In genomic region chr22:40803292-40803691, GRCh38 we compare ENCODE assay signal across 25 cellular contexts. TPM values are rescaled to one million over a fixed set of nuclear protein-coding genes. Genes with fewer than 3 reads are reported as not detected.
DNase-seq lines count a peak whose midpoint lies in the region; ATAC-seq and TF ChIP-seq lines count a peak whose summit lies in the region.
"Had no signal": no experiment of that assay in that cellular context is flagged by ENCODE, and none has a peak within 500 bp of the region (broad histone marks: within the 10 kb centered on the region; RNA-seq: fewer than 3 reads in every experiment).

No MANE protein-coding gene starts in this region.

- TF ChIP-seq POLR2A in IMR-90 (IDR thresholded peaks at IDR 0.05; ENCODE audit: low read depth, low read length) (no peak), transverse colon (IDR thresholded peaks at IDR 0.05) (no peak)

- CTCF ChIA-PET in IMR-90 (lab: Yijun Ruan, JAX): no interaction called here

- H4K8ac ChIP-seq in IMR-90 (ENCODE audit: low read depth in 2 of 2, low read length in 2 of 2) (no peak overlapping the region), mesenchymal stem cell (ENCODE audit: low read length) (no peak overlapping the region)

- H3K4me1 ChIP-seq in IMR-90 (ENCODE audit: control insufficient read depth, insufficient read depth, low read length) (peaks cover 6% of the 10 kb centered on the region), mesenchymal stem cell (ENCODE audit: control insufficient read depth, insufficient read depth, low read depth, low read length) (no peaks in the 10 kb centered on the region), transverse colon (no peaks in the 10 kb centered on the region)

- no peak overlapping the region for H4K5ac ChIP-seq in IMR-90 (ENCODE audit: low read depth, low read length)

- peak overlapping the region; percentile 59 for H3K27ac ChIP-seq in 22Rv1
- no peak overlapping the region for H3K27ac ChIP-seq in IMR-90 (ENCODE audit: insufficient read depth, low read length)
- no peak overlapping the region for H3K27ac ChIP-seq in mesenchymal stem cell (ENCODE audit: low read length, poor library complexity, severe bottlenecking)
- no peak overlapping the region for H3K27ac ChIP-seq in transverse colon
- H3K27ac ChIP-seq in substantia nigra (ENCODE audit: low read depth, low read length, poor library complexity, severe bottlenecking): no peak overlapping the region
- H3K27ac ChIP-seq: BLaER1, RWPE1 had no signal

- no peak overlapping the region for H3K23ac ChIP-seq in IMR-90 (ENCODE audit: low read depth, low read length)
- no peak overlapping the region for H3K23ac ChIP-seq in mesenchymal stem cell (ENCODE audit: low read length in 2 of 2)

- H3K36me3 Mint-ChIP-seq in chondrocyte (ENCODE audit: low read depth): no peaks in the 10 kb centered on the region

- H3K27me3 ChIP-seq in IMR-90 (ENCODE audit: control insufficient read depth, insufficient read depth, low read length) (no peaks in the 10 kb centered on the region), mesenchymal stem cell (ENCODE audit: control insufficient read depth in 1 of 2, insufficient read depth in 1 of 2, low read length in 2 of 2) (no peaks in the 10 kb centered on the region), transverse colon (no peaks in the 10 kb centered on the region)
- H3K27me3 ChIP-seq: BLaER1, MG63 had no signal

- no peak for TF ChIP-seq RAD21 in IMR-90 (IDR thresholded peaks at IDR 0.05; ENCODE audit: low read length)

- no peak overlapping the region for H3K4me3 Mint-ChIP-seq in chondrocyte (ENCODE audit: unreplicated experiment)
- H3K4me3 Mint-ChIP-seq: CD4-positive, alpha-beta T cell; HFFc6 had no signal

- H3K4me2 ChIP-seq in IMR-90 (ENCODE audit: low read depth, low read length) (no peak overlapping the region), mesenchymal stem cell (ENCODE audit: low read length, poor library complexity, severe bottlenecking) (no peak overlapping the region)
- H3K4me2 ChIP-seq: BLaER1 had no signal

- H2BK12ac ChIP-seq in mesenchymal stem cell (ENCODE audit: low read length in 2 of 2): no peak overlapping the region

- DNase-seq in IMR-90 (peak; percentile 26), chondrocyte (ENCODE audit: low spot score) (no peak), mesenchymal stem cell (no peak), NCI-H748 treated with DMSO at 0.1 percent for 48 hours (lab: John Stamatoyannopoulos, UW) (no peak), transverse colon (no peak), substantia nigra (lab: John Stamatoyannopoulos, UW) (no peak)
- DNase-seq: CD4-positive, alpha-beta T cell; DMS79; EL; GDM1; HFFc6; KBM-7; MG63; NCI-H2029 treated with DMSO at 0.1 percent for 48 hours; NCI-H446 treated with DMSO at 0.1 percent for 48 hours; NCI-H526; SHP77 treated with DMSO at 0.1 percent for 48 hours had no signal

- H2BK120ac ChIP-seq in IMR-90 (ENCODE audit: low read depth, low read length) (no peak overlapping the region), mesenchymal stem cell (ENCODE audit: low read depth, low read length) (peak overlapping the region; percentile 49)

- no CpG with 5 or more reads among the region's 1 CpG for WGBS in IMR-90 (ENCODE audit: extremely low coverage in 2 of 2, insufficient read length in 1 of 2), 2 experiments
- no CpG with 5 or more reads among the region's 1 CpG for WGBS in mesenchymal stem cell
- 71 to 85% methylated on average over 1 of the region's 1 CpG for WGBS in transverse colon (ENCODE audit: low coverage in 1 of 2), 2 donors

- H3K9ac ChIP-seq in IMR-90 (ENCODE audit: low read depth, low read length): no peak overlapping the region
- no peak overlapping the region for H3K9ac ChIP-seq in mesenchymal stem cell (ENCODE audit: low read length)
- H3K9ac ChIP-seq: BLaER1 had no signal

- intact Hi-C loops in IMR-90 (cut with micrococcal nuclease): no loop called here
- intact Hi-C loops in transverse colon (cut with DNase I; ENCODE audit: low total_unique reads): no loop called here

- H2AFZ ChIP-seq in IMR-90 (replicated peaks; ENCODE audit: low read length, poor library complexity) (no peak overlapping the region), mesenchymal stem cell (ENCODE audit: low read depth, low read length) (no peak overlapping the region)

- H3K18ac ChIP-seq in IMR-90 (ENCODE audit: low read depth, low read length) (no peak overlapping the region), mesenchymal stem cell (ENCODE audit: low read depth in 1 of 2, low read length in 2 of 2) (no peak overlapping the region)

- H3K4me3 ChIP-seq in IMR-90 (ENCODE audit: insufficient read depth, low read depth, low read length): no peak overlapping the region
- no peak overlapping the region for H3K4me3 ChIP-seq in mesenchymal stem cell (ENCODE audit: insufficient read depth in 1 of 2, low read depth in 1 of 2, low read length in 2 of 2)
- H3K4me3 ChIP-seq in transverse colon: no peak overlapping the region
- H3K4me3 ChIP-seq: BLaER1, MG63 had no signal

- H2AK9ac ChIP-seq in IMR-90 (replicated peaks; ENCODE audit: low read depth, low read length, poor library complexity): no peak overlapping the region

- no peaks in the 10 kb centered on the region for H3K27me3 Mint-ChIP-seq in chondrocyte (ENCODE audit: low read depth)
- H3K27me3 Mint-ChIP-seq: CD4-positive, alpha-beta T cell had no signal

- H3K9me3 Mint-ChIP-seq in chondrocyte (ENCODE audit: low read depth): no peaks in the 10 kb centered on the region
- H3K9me3 Mint-ChIP-seq: CD4-positive, alpha-beta T cell; HFFc6 had no signal

- H3K4ac ChIP-seq in IMR-90 (ENCODE audit: low read depth, low read length) (no peak overlapping the region), mesenchymal stem cell (ENCODE audit: low read depth in 1 of 2, low read length in 2 of 2) (no peak overlapping the region)

- 0 out of 2 replicates have a peak, but pooled peaks cover 3% of the 10 kb centered on the region for H4K20me1 ChIP-seq in IMR-90 (ENCODE audit: insufficient read depth, low read length)

- H3K27ac Mint-ChIP-seq in chondrocyte (ENCODE audit: unreplicated experiment): peak overlapping the region; percentile 47
- H3K27ac Mint-ChIP-seq: CD4-positive, alpha-beta T cell; HFFc6 had no signal

- POLR2A ChIA-PET in IMR-90 (lab: Charles Lee; ENCODE audit: unreplicated experiment): no interaction called here

- H3K14ac ChIP-seq in IMR-90 (replicated peaks; ENCODE audit: low read depth, low read length): no peak overlapping the region
- H3K14ac ChIP-seq in mesenchymal stem cell (ENCODE audit: low read length in 2 of 2): no peak overlapping the region

- no peak overlapping the region for H3K56ac ChIP-seq in IMR-90 (ENCODE audit: extremely low read depth, insufficient read depth, low read length)

- H3K9me3 ChIP-seq in IMR-90 (ENCODE audit: control insufficient read depth, insufficient read depth, low read length) (no peaks in the 10 kb centered on the region), mesenchymal stem cell (ENCODE audit: control insufficient read depth, low read length) (no peaks in the 10 kb centered on the region), transverse colon (no peaks in the 10 kb centered on the region)
- H3K9me3 ChIP-seq: BLaER1, MG63 had no signal

- no peak overlapping the region for H2BK20ac ChIP-seq in IMR-90 (ENCODE audit: low read depth, low read length)

- H4K91ac ChIP-seq in IMR-90 (ENCODE audit: insufficient read depth, low read depth, low read length) (no peak overlapping the region), mesenchymal stem cell (ENCODE audit: low read length) (no peak overlapping the region)

- no peak overlapping the region for H2BK5ac ChIP-seq in IMR-90 (ENCODE audit: low read depth, low read length, poor library complexity, severe bottlenecking)
- H2BK5ac ChIP-seq in mesenchymal stem cell (ENCODE audit: low read depth, low read length, poor library complexity, severe bottlenecking): no peak overlapping the region

- H2AK5ac ChIP-seq in IMR-90 (ENCODE audit: low read depth, low read length) (no peak overlapping the region), mesenchymal stem cell (ENCODE audit: low read length, severe bottlenecking) (no peak overlapping the region)

- H3K79me1 ChIP-seq in IMR-90 (ENCODE audit: low read depth in 1 of 2, low read length in 2 of 2) (peaks cover 27 to 54% of the 10 kb centered on the region in 2 experiments), mesenchymal stem cell (replicated peaks; ENCODE audit: low read length, poor library complexity, severe bottlenecking) (peaks cover 29% of the 10 kb centered on the region)

- in situ Hi-C loops in IMR-90 (cut with MboI; ENCODE audit: low sequenced_read_pairs) (no loop called here), transverse colon (cut with MboI; ENCODE audit: low pct_ligation_motif_present in 1 of 4, low pct_unique_long_range_greater_than_20kb in 1 of 4, low sequenced_read_pairs in 3 of 4) (no loop called here)

- TF ChIP-seq CTCF in 22Rv1 (IDR thresholded peaks at IDR 0.05) (no peak), IMR-90 (conservative IDR thresholded peaks at IDR 0.05; ENCODE audit: low read depth, low read length) (no peak), chondrocyte (IDR thresholded peaks at IDR 0.05) (no peak), transverse colon (IDR thresholded peaks at IDR 0.05) (no peak)

- BruUV-seq in IMR-90 (replicated peaks; lab: Mats Ljungman, UMichigan): no TSS peak

- peaks cover 22% of the 10 kb centered on the region for H3K4me1 Mint-ChIP-seq in chondrocyte (ENCODE audit: low read depth)

- H3K9me1 ChIP-seq in IMR-90 (ENCODE audit: insufficient read depth, low read length): peaks cover 7% of the 10 kb centered on the region; the same call in 1 of the 2 replicates

- dilution Hi-C loops in IMR-90 (cut with HindIII; ENCODE audit: low sequenced_read_pairs, unreplicated experiment): no loop called here

- ATAC-seq in IMR-90 (ENCODE audit: low read depth) (no peak), GM18909 (IDR thresholded peaks at IDR 0.05; ENCODE audit: poor library complexity, unreplicated experiment) (no peak)
- ATAC-seq: Panc1 had no signal

- no peak for TF ChIP-seq EP300 in transverse colon (IDR thresholded peaks at IDR 0.05; ENCODE audit: low read depth)

- H2BK15ac ChIP-seq in IMR-90 (ENCODE audit: low read depth, low read length) (no peak overlapping the region), mesenchymal stem cell (ENCODE audit: low read depth, poor library complexity, severe bottlenecking) (no peak overlapping the region)

- peaks cover 2% of the 10 kb centered on the region for H3K36me3 ChIP-seq in IMR-90 (ENCODE audit: control insufficient read depth, insufficient read depth, low read length)
- peaks cover 2 to 7% of the 10 kb centered on the region in 2 experiments for H3K36me3 ChIP-seq in mesenchymal stem cell (ENCODE audit: control insufficient read depth in 1 of 2, insufficient read depth in 2 of 2, low read depth in 1 of 2, low read length in 2 of 2)
- H3K36me3 ChIP-seq in transverse colon: no peaks in the 10 kb centered on the region

RNA-seq across cellular contexts. Expression of gene SLC25A17, which starts 15.9 kb away (rescaled TPM):
- total RNA-seq in IMR-90 (2012; rRNA removed): 31.7 and 36.0 TPM in 2 replicates
- 15.2 and 19.6 TPM in 2 replicates for polyA plus RNA-seq in IMR-90 (2012; rRNA removed)
- 7.3 and 8.4 TPM in 2 replicates for polyA plus RNA-seq in IMR-90 (2012; cell fraction: cytosol; rRNA removed)
- polyA plus RNA-seq in IMR-90 (2012; cell fraction: nucleus; rRNA removed; ENCODE audit: low replicate concordance): 4.1 and 21.8 TPM in 2 replicates
- total RNA-seq in chondrocyte: 17.4 to 19.2 TPM (median 18.5 TPM) in 3 replicates
- 13.0 TPM for polyA plus RNA-seq in mesenchymal stem cell (2013, experiment 1 of 2)
- 13.9 TPM for polyA plus RNA-seq in mesenchymal stem cell (2013, experiment 2 of 2)
- total RNA-seq in transverse colon: 10 to 100 TPM in 3 of 4 donors, 1 to 10 TPM in 1; 8.0 to 20.2 (median 12.5) TPM

RNA-seq across cellular contexts. Expression of gene ST13, which starts 53.1 kb away (rescaled TPM):
- 228 and 235 TPM in 2 replicates for total RNA-seq in IMR-90 (2012; rRNA removed)
- 109 and 115 TPM in 2 replicates for polyA plus RNA-seq in IMR-90 (2012; rRNA removed)
- 26.1 and 45.7 TPM in 2 replicates for polyA plus RNA-seq in IMR-90 (2012; cell fraction: cytosol; rRNA removed)
- polyA plus RNA-seq in IMR-90 (2012; cell fraction: nucleus; rRNA removed; ENCODE audit: low replicate concordance): 4.4 and 54.4 TPM in 2 replicates
- total RNA-seq in chondrocyte: 187 to 229 TPM (median 207 TPM) in 3 replicates
- 329 TPM for polyA plus RNA-seq in mesenchymal stem cell (2013, experiment 1 of 2)
- 343 TPM for polyA plus RNA-seq in mesenchymal stem cell (2013, experiment 2 of 2)
- 100 to 1,000 TPM in 2 of 4 donors, 10 to 100 TPM in 2; 39.6 to 113 (median 79.7) TPM for total RNA-seq in transverse colon

RNA-seq across cellular contexts. Expression of gene XPNPEP3, which starts 53.7 kb away (rescaled TPM):
- total RNA-seq in IMR-90 (2012; rRNA removed) (10.9 and 18.1 TPM in 2 replicates), chondrocyte (14.7 to 24.6 TPM (median 15.3 TPM) in 3 replicates), transverse colon (10 to 100 TPM in 1 of 4 donors, 1 to 10 TPM in 3; 5.8 to 14.1 (median 7.8) TPM)
- 8.4 and 9.3 TPM in 2 replicates for polyA plus RNA-seq in IMR-90 (2012; rRNA removed)
- polyA plus RNA-seq in IMR-90 (2012; cell fraction: cytosol; rRNA removed): 3.1 and 4.2 TPM in 2 replicates
- polyA plus RNA-seq in IMR-90 (2012; cell fraction: nucleus; rRNA removed; ENCODE audit: low replicate concordance): 5.4 and 15.8 TPM in 2 replicates
- 11.4 TPM for polyA plus RNA-seq in mesenchymal stem cell (2013, experiment 1 of 2)
- polyA plus RNA-seq in mesenchymal stem cell (2013, experiment 2 of 2): 11.2 TPM

RNA-seq across cellular contexts. Expression of gene DNAJB7, which starts 58.6 kb away (rescaled TPM):
- not detected in 2 replicates for total RNA-seq in IMR-90 (2012; rRNA removed)
- not detected in 2 replicates for polyA plus RNA-seq in IMR-90 (2012; rRNA removed)
- polyA plus RNA-seq in IMR-90 (2012; cell fraction: cytosol; rRNA removed): not detected in 2 replicates
- not detected in 2 replicates for polyA plus RNA-seq in IMR-90 (2012; cell fraction: nucleus; rRNA removed; ENCODE audit: low replicate concordance)
- total RNA-seq in chondrocyte: not detected in 3 replicates
- not detected for polyA plus RNA-seq in mesenchymal stem cell (2013, experiment 1 of 2)
- polyA plus RNA-seq in mesenchymal stem cell (2013, experiment 2 of 2): not detected
- total RNA-seq in transverse colon: 10 to 100 TPM in 1 of 4 donors, under 1 TPM in 2, not detected in 1; 0.55 to 24.9 (median 0.64) TPM
- total RNA-seq: A172; CD4-positive, alpha-beta T cell; HFFc6; LHCN-M2 had no signal
- polyA plus RNA-seq: AG04450 had no signal
